1 cellular context compared by ENCODE assay signal in genomic region chr12:102107970-102108369, GRCh38.
TF ChIP-seq lines count a peak whose summit lies in the region.

No MANE protein-coding gene starts in this region.

TF ChIP-seq in GM23338, 12 proteins besides CTCF, POLR2A, EP300 and RAD21:
- TF ChIP-seq POLR2AphosphoS5 (IDR thresholded peaks at IDR 0.05; ENCODE audit: low read depth) (no peak), EZH2 (IDR thresholded peaks at IDR 0.05; ENCODE audit: low read depth, unreplicated experiment) (no peak), CREB1 (CRISPR knock-in tag; IDR thresholded peaks at IDR 0.05; ENCODE audit: low read depth) (no peak), ETS1 (IDR thresholded peaks at IDR 0.05) (no peak), STAT1 (IDR thresholded peaks at IDR 0.05; ENCODE audit: unreplicated experiment) (no peak), EZH2phosphoT487 (IDR thresholded peaks at IDR 0.05; ENCODE audit: unreplicated experiment) (no peak), JUNB (IDR thresholded peaks at IDR 0.05; ENCODE audit: unreplicated experiment) (no peak), ZNF331 (CRISPR knock-in tag; IDR thresholded peaks at IDR 0.05; ENCODE audit: low read depth) (no peak), NANOG (IDR thresholded peaks at IDR 0.05; ENCODE audit: borderline replicate concordance) (no peak), ZNF462 (CRISPR knock-in tag; IDR thresholded peaks at IDR 0.05) (no peak), ZNF114 (CRISPR knock-in tag; IDR thresholded peaks at IDR 0.05) (no peak), REST (IDR thresholded peaks at IDR 0.05; ENCODE audit: unreplicated experiment) (no peak)
